Comparison of ENCODE assay signal across 12 cellular contexts in genomic region chr3:53231532-53232511, GRCh38. TPM values are rescaled to one million over a fixed set of nuclear protein-coding genes. Genes with fewer than 3 reads are reported as not detected.
DNase-seq lines count a peak whose midpoint lies in the region; ATAC-seq, FAIRE-seq and TF ChIP-seq lines count a peak whose summit lies in the region.
"Had no signal": no experiment of that assay in that cellular context is flagged by ENCODE, and none has a peak within 500 bp of the region (broad histone marks: within the 10 kb centered on the region; RNA-seq: fewer than 3 reads in every experiment).

No MANE protein-coding gene starts in this region.

- no peak for TF ChIP-seq EP300 in A549 (IDR thresholded peaks at IDR 0.05)

- TF ChIP-seq RAD21 in A549 (conservative IDR thresholded peaks at IDR 0.05 in 1 of 2, IDR thresholded peaks at IDR 0.05 in 1 of 2) = 0 out of 5 replicates have a peak, but pooled peaks of 1 of the 2 experiments have one; percentile 21

- no peak overlapping the region for H3K4me3 Mint-ChIP-seq in effector memory CD8-positive, alpha-beta T cell

- peak overlapping the region in 1 of 2 donors; percentile 83 for H3K27ac Mint-ChIP-seq in effector memory CD8-positive, alpha-beta T cell

- H3K9me2 ChIP-seq in hepatocyte (replicated peaks; ENCODE audit: insufficient read depth) = no peaks in the 10 kb centered on the region

- H3K4me3 ChIP-seq in A549 (no peak overlapping the region), WERI-Rb-1 (ENCODE audit: low read depth, low read length) (no peak overlapping the region), hepatocyte (no peak overlapping the region)

- H3K27ac ChIP-seq in A549 (peak overlapping the region; percentile 100), WERI-Rb-1 (no peak overlapping the region), hepatocyte (no peak overlapping the region)

- POLR2A ChIA-PET in A549 (lab: Yijun Ruan, JAX) = interaction anchor here (0.6 kb wide), 1 partner anchor 118 kb away, joined by 3 read pairs; no protein-coding TSS in a partner anchor

- H3K36me3 Mint-ChIP-seq in effector memory CD8-positive, alpha-beta T cell (ENCODE audit: insufficient read depth) = peaks cover 73% of the 10 kb centered on the region

- H3K4me1 Mint-ChIP-seq in effector memory CD8-positive, alpha-beta T cell (ENCODE audit: low read depth in 2 of 2) = peaks cover 4% of the 10 kb centered on the region in 2 donors

- peak in 1 of 2 experiments; percentile 11; a peak in 2 of 6 replicates for ATAC-seq in A549
- ATAC-seq in GM21723 (IDR thresholded peaks at IDR 0.05; ENCODE audit: unreplicated experiment) = no peak
- ATAC-seq in HG03521 (IDR thresholded peaks at IDR 0.05; ENCODE audit: unreplicated experiment) = no peak
- ATAC-seq in effector memory CD8-positive, alpha-beta T cell (replicated peaks) = no peak
- ATAC-seq in GM19397 (IDR thresholded peaks at IDR 0.05; ENCODE audit: unreplicated experiment) = no peak

- WGBS in A549 (ENCODE audit: missing lambda C conversion rate) = 83% methylated on average over 6 of the region's 13 CpGs
- 92% methylated on average over 13 of the region's 13 CpGs for WGBS in hepatocyte (ENCODE audit: low lambda C conversion rate, missing lambda C conversion rate)

- DNase-seq in A549 (ENCODE audit: low read depth in 1 of 2, low spot score in 1 of 2) (no peak), WERI-Rb-1 (no peak), hepatocyte (ENCODE audit: low spot score) (no peak)
- DNase-seq in effector memory CD8-positive, alpha-beta T cell = no peak
- DNase-seq: activated T-cell treated with anti-CD3 and anti-CD28 coated beads for 4 hours; central memory CD4-positive, alpha-beta T cell; kidney glomerular epithelial cell; SIG-M5 had no signal

- peaks cover 3% of the 10 kb centered on the region for H3K79me2 ChIP-seq in hepatocyte

- no peaks in the 10 kb centered on the region for H3K27me3 Mint-ChIP-seq in effector memory CD8-positive, alpha-beta T cell

- H2AFZ ChIP-seq in hepatocyte = no peak overlapping the region

- H4K20me1 ChIP-seq in hepatocyte (ENCODE audit: insufficient read depth, poor library complexity, severe bottlenecking) = no peaks in the 10 kb centered on the region

- H3K36me3 ChIP-seq in WERI-Rb-1 = peaks cover 93% of the 10 kb centered on the region
- no peaks in the 10 kb centered on the region for H3K36me3 ChIP-seq in hepatocyte (replicated peaks; ENCODE audit: insufficient read depth, low read depth)

- no peak for TF ChIP-seq POLR2A in A549 (IDR thresholded peaks at IDR 0.05; ENCODE audit: low read length)

- H3K9me3 ChIP-seq in A549 (no peaks in the 10 kb centered on the region), WERI-Rb-1 (ENCODE audit: severe bottlenecking) (no peaks in the 10 kb centered on the region), hepatocyte (ENCODE audit: low read depth) (no peaks in the 10 kb centered on the region)

- H3K4me2 ChIP-seq in A549 (peak overlapping the region; percentile 21; the same call in 1 of the 3 replicates), hepatocyte (no peak overlapping the region)

- no peak for FAIRE-seq in A549 (lab: Jason Lieb, UNC)

- no peaks in the 10 kb centered on the region for H3K9me3 Mint-ChIP-seq in effector memory CD8-positive, alpha-beta T cell

- H3K27me3 ChIP-seq in WERI-Rb-1 (ENCODE audit: insufficient read depth, low read depth, severe bottlenecking) (no peaks in the 10 kb centered on the region), hepatocyte (no peaks in the 10 kb centered on the region)

- CTCF ChIA-PET in A549 (lab: Yijun Ruan, JAX) = interaction anchor here (0.6 to 7.7 kb wide), 6 partner anchors 10 to 102 kb away, joined by 3 to 69 read pairs (median 4); no protein-coding TSS in a partner anchor

- TF ChIP-seq CTCF in A549 (IDR thresholded peaks at IDR 0.05) (no peak), GM12873 (IDR thresholded peaks at IDR 0.05; ENCODE audit: insufficient read depth, low read depth, low read length, missing control alignments) (peak; percentile 9), WERI-Rb-1 (IDR thresholded peaks at IDR 0.05; ENCODE audit: low read depth, low read length) (0 out of 2 replicates have a peak, but pooled peaks have one; percentile 17), hepatocyte (IDR thresholded peaks at IDR 0.05; ENCODE audit: poor library complexity) (peak; percentile 7)

- H3K4me1 ChIP-seq in A549 (peaks cover 98% of the 10 kb centered on the region), hepatocyte (ENCODE audit: insufficient read depth) (peaks cover 5% of the 10 kb centered on the region)

TF ChIP-seq in A549, 52 proteins besides CTCF, POLR2A, EP300 and RAD21 (continues in another document):
- TF ChIP-seq MAX (IDR thresholded peaks at IDR 0.05) = no peak
- TF ChIP-seq ELK1 (IDR thresholded peaks at IDR 0.05; ENCODE audit: low read depth, low read length) = no peak
- TF ChIP-seq RNF2 (IDR thresholded peaks at IDR 0.05; ENCODE audit: borderline replicate concordance, low read depth) = no peak
- TF ChIP-seq GATA3 (IDR thresholded peaks at IDR 0.05; ENCODE audit: borderline replicate concordance) = no peak
- TF ChIP-seq MAZ (IDR thresholded peaks at IDR 0.05; ENCODE audit: borderline replicate concordance, low read depth, low read length) = no peak
- TF ChIP-seq PBX3 (IDR thresholded peaks at IDR 0.05) = no peak
- no peak for TF ChIP-seq REST (IDR thresholded peaks at IDR 0.05)
- TF ChIP-seq KDM5A (IDR thresholded peaks at IDR 0.05) = no peak
- TF ChIP-seq TP53 (CRISPR knock-in tag; IDR thresholded peaks at IDR 0.05) = no peak
- no peak for TF ChIP-seq ZC3H11A (IDR thresholded peaks at IDR 0.05)
- TF ChIP-seq RFX5 (IDR thresholded peaks at IDR 0.05) = no peak
- no peak for TF ChIP-seq HES2 (IDR thresholded peaks at IDR 0.05)
- TF ChIP-seq POLR2AphosphoS2 (conservative IDR thresholded peaks at IDR 0.05; ENCODE audit: low read length) = no peak
- no peak for TF ChIP-seq CHD4 (IDR thresholded peaks at IDR 0.05; ENCODE audit: borderline replicate concordance)

RNA-seq across cellular contexts. Expression of gene TKT, which starts 24.0 kb away (rescaled TPM):
- polyA plus RNA-seq in A549 (2011; rRNA removed) (628 and 740 TPM in 2 replicates), A549 (2017; fragmentation: RNase III; extraction: RNeasy Plus Mini Kit Qiagen cat#74134 plus additional on column Dnase treatment) (1,284 to 1,468 TPM (median 1,457 TPM) in 3 replicates), hepatocyte (136 and 149 TPM in 2 replicates)
- polyA plus RNA-seq in A549 (2012; cell fraction: cytosol; rRNA removed) = 788 and 1,278 TPM in 2 replicates
- 1,392 and 1,832 TPM in 2 replicates for polyA plus RNA-seq in A549 (2012; cell fraction: nucleus; rRNA removed)
- polyA minus RNA-seq in A549 (2011; rRNA and poly(A)+ RNA removed) = 615 and 777 TPM in 2 replicates
- 222 and 265 TPM in 2 replicates for total RNA-seq in hepatocyte

Comparison
In these comparisons a context has a peak if more than half of its experiments do, and no peak if none do; other contexts are left out.
1. H3K27ac ChIP-seq: peak in A549 (2 of 2); none in WERI-Rb-1 (single experiment) and hepatocyte (single experiment).